In genomic region chr3:125055913-125056705, GRCh38 we compare ENCODE assay signal across 8 cellular contexts. TPM values are rescaled to one million over a fixed set of nuclear protein-coding genes. Genes with fewer than 3 reads are reported as not detected.
DNase-seq lines count a peak whose midpoint lies in the region; ATAC-seq and TF ChIP-seq lines count a peak whose summit lies in the region.

Gene HEG1, minus strand, starts transcription at chr3:125055997. Its CDS starts 107 bp downstream, at chr3:125055890.

- no peaks in the 10 kb centered on the region for H3K9me3 ChIP-seq in AG04450 (ENCODE audit: control insufficient read depth, insufficient read depth, low read length)
- H3K9me3 ChIP-seq in Peyer's patch = no peaks in the 10 kb centered on the region
- no peaks in the 10 kb centered on the region for H3K9me3 ChIP-seq in stomach

- H3K36me3 Mint-ChIP-seq in neural crest cell (ENCODE audit: low read depth) = no peaks in the 10 kb centered on the region

- H3K4me3 Mint-ChIP-seq in neural crest cell = peak within 1 kb of the TSS; percentile 95

- intact Hi-C loops in stomach (cut with DNase I; ENCODE audit: low total_unique reads) = no loop called here

- H3K27me3 Mint-ChIP-seq in neural crest cell (ENCODE audit: low read depth) = peaks cover 39% of the 10 kb centered on the region

- no peaks in the 10 kb centered on the region for H3K9me3 Mint-ChIP-seq in neural crest cell

- peak; percentile 58 for ATAC-seq in GM18907 (IDR thresholded peaks at IDR 0.05; ENCODE audit: unreplicated experiment)
- ATAC-seq in HG03196 (IDR thresholded peaks at IDR 0.05; ENCODE audit: unreplicated experiment) = peak; percentile 48

- H3K27me3 ChIP-seq in AG04450 (ENCODE audit: control insufficient read depth, insufficient read depth, low read length) (no peaks in the 10 kb centered on the region), Peyer's patch (no peaks in the 10 kb centered on the region), stomach (no peaks in the 10 kb centered on the region)

- no peak for TF ChIP-seq EP300 in stomach (IDR thresholded peaks at IDR 0.05)

- H3K4me3 ChIP-seq in AG04450 (ENCODE audit: low read depth, low read length) = peak within 1 kb of the TSS; percentile 71
- H3K4me3 ChIP-seq in Peyer's patch = peak within 1 kb of the TSS; percentile 61 to 84 (median 71)
- peak within 1 kb of the TSS; percentile 96 for H3K4me3 ChIP-seq in fibroblast of the aortic adventitia (ENCODE audit: low read depth, low read length)
- H3K4me3 ChIP-seq in stomach = peak within 1 kb of the TSS; percentile 71 to 90 (median 76)

- H3K36me3 ChIP-seq in Peyer's patch (no peaks in the 10 kb centered on the region), stomach (no peaks in the 10 kb centered on the region)

- TF ChIP-seq POLR2A in Peyer's patch (IDR thresholded peaks at IDR 0.05) (peak in 1 of 2 donors; percentile 2), stomach (IDR thresholded peaks at IDR 0.05) (no peak)

- TF ChIP-seq CTCF in AG04450 (IDR thresholded peaks at IDR 0.05; ENCODE audit: low read depth, low read length) = no peak
- no peak for TF ChIP-seq CTCF in Peyer's patch (IDR thresholded peaks at IDR 0.05)
- no peak for TF ChIP-seq CTCF in fibroblast of the aortic adventitia (IDR thresholded peaks at IDR 0.05; ENCODE audit: insufficient read depth, low read length)
- no peak for TF ChIP-seq CTCF in neural crest cell (conservative IDR thresholded peaks at IDR 0.05)
- TF ChIP-seq CTCF in stomach (IDR thresholded peaks at IDR 0.05) = no peak

- H3K27ac ChIP-seq in AG04450 (ENCODE audit: low read depth, low read length) = peak within 1 kb of the TSS; percentile 76
- H3K27ac ChIP-seq in Peyer's patch = peak within 1 kb of the TSS; percentile 74 to 93 (median 82)
- peak within 1 kb of the TSS; percentile 80 to 92 (median 90) for H3K27ac ChIP-seq in stomach

- DNase-seq in AG04450 (ENCODE audit: low read depth, low spot score) (no peak), Peyer's patch (peak; percentile 76 to 92 (median 82)), fibroblast of the aortic adventitia (ENCODE audit: low read depth) (peak; percentile 87), neural crest cell (ENCODE audit: low read depth, low spot score) (peak; percentile 65), stomach (peak; percentile 81)
- peak; percentile 66 for DNase-seq in activated effector memory CD4-positive, alpha-beta T cell treated with Interleukin-2 at 50 U/mL for 16 hours

- 2 to 4% (median 3%) methylated on average over 21 to 67 of the region's 67 CpGs for WGBS in stomach, 5 donors

- CTCF ChIA-PET in AG04450 (lab: Charles Lee) = interaction anchor here (0.6 kb wide), 3 partner anchors 32 to 114 kb away, joined by 3 read pairs; no protein-coding TSS in a partner anchor

- H3K27ac Mint-ChIP-seq in neural crest cell (ENCODE audit: unreplicated experiment) = peak within 1 kb of the TSS; percentile 70

- POLR2A ChIA-PET in AG04450 (lab: Yijun Ruan, JAX) = interaction anchor here (0.7 to 1.5 kb wide), 4 partner anchors 54 to 104 kb away, joined by 3 to 8 read pairs (median 4); no protein-coding TSS in a partner anchor

- peaks cover 50% of the 10 kb centered on the region for H3K4me1 Mint-ChIP-seq in neural crest cell

- H3K4me1 ChIP-seq in Peyer's patch = peaks cover 0 to 32% (median 10%) of the 10 kb centered on the region in 4 donors
- peaks cover 32 to 65% (median 48%) of the 10 kb centered on the region in 4 donors for H3K4me1 ChIP-seq in stomach

RNA-seq across cellular contexts. Expression of gene HEG1, which starts in this region (rescaled TPM):
- polyA plus RNA-seq in AG04450 (2011; rRNA removed) = 98.3 and 112 TPM in 2 replicates
- 162 and 188 TPM in 2 replicates for polyA minus RNA-seq in AG04450 (2011; rRNA and poly(A)+ RNA removed)
- 10 to 100 TPM in 3 of 4 donors, 1 to 10 TPM in 1; 6.0 to 52.8 (median 10.9) TPM for total RNA-seq in Peyer's patch
- total RNA-seq in fibroblast of the aortic adventitia (ENCODE audit: low replicate concordance) = 198 and 256 TPM in 2 replicates
- 32.0 and 33.8 TPM in 2 replicates for total RNA-seq in neural crest cell
- total RNA-seq in stomach = 10 to 100 TPM; 11.3 to 56.9 (median 32.7) TPM
- polyA plus RNA-seq in stomach = 1 to 10 TPM; 2.3 to 2.7 (median 2.4) TPM

Comparison
In these comparisons a context has a peak if more than half of its experiments do, and no peak if none do; other contexts are left out.
1. RNA of gene HEG1 (polyA plus RNA-seq): 98.3 to 112 TPM in AG04450; 2.3 to 2.7 TPM in stomach; every median in the first group is over 10 times any median in the second.
2. Peak in every context shown above with its lines, with median percentiles within 50 percentile points of each other: H3K27ac ChIP-seq and H3K4me3 ChIP-seq.